ENCODE assay signal across 24 cellular contexts in the genomic region with DNA sequence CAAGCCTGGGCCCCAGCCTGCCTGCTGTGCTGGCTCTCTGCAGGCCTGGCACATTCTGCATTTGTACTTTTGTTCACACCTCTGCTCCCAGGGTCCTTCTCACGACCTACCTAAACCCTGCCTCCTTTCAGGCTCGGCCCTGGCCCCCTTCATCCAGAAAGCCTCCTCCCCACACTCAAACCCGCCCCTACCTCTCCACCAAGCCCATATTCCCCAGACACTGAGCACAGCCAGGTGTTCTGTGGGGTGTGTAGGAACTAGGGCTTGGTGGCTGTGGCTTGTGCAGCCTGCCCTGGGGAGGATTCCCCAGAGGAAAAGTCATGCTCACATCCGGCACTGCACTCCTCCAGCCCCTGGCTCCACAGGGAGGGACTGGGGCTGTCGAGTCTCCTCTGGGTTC. TPM values are rescaled to one million over a fixed set of nuclear protein-coding genes. Genes with fewer than 3 reads are reported as not detected.
DNase-seq lines count a peak whose midpoint lies in the region; ATAC-seq, FAIRE-seq and TF ChIP-seq lines count a peak whose summit lies in the region.
"Had no signal": no experiment of that assay in that cellular context is flagged by ENCODE, and none has a peak within 500 bp of the region (broad histone marks: within the 10 kb centered on the region; RNA-seq: fewer than 3 reads in every experiment).

No MANE protein-coding gene starts in this region.

- H2AFZ ChIP-seq in H9 (ENCODE audit: low read length) (no peak overlapping the region), HepG2 (ENCODE audit: low read length) (no peak overlapping the region)
- H2AFZ ChIP-seq: PC-9 had no signal

- intact Hi-C loops in HepG2 (cut with micrococcal nuclease; ENCODE audit: unreplicated experiment) = no loop called here
- intact Hi-C loops in CD14-positive monocyte (cut with micrococcal nuclease) = no loop called here
- intact Hi-C loops in activated CD4-positive, alpha-beta T cell treated with anti-CD3 and anti-CD28 coated beads for 36 hours (cut with DNase I, micrococcal nuclease) = no loop called here

- H3K9me3 Mint-ChIP-seq in H9 = no peaks in the 10 kb centered on the region
- peaks cover 0 to 3% (median 0%) of the 10 kb centered on the region in 7 donors for H3K9me3 Mint-ChIP-seq in CD14-positive monocyte
- H3K9me3 Mint-ChIP-seq in activated CD4-positive, alpha-beta T cell treated with anti-CD3 and anti-CD28 coated beads for 36 hours (ENCODE audit: low read depth) = no peaks in the 10 kb centered on the region
- H3K9me3 Mint-ChIP-seq: central memory CD8-positive, alpha-beta T cell had no signal

- H4K91ac ChIP-seq in H9 (ENCODE audit: insufficient read length, low read depth, low read length) = no peak overlapping the region

- no peak overlapping the region for H2BK20ac ChIP-seq in H9 (ENCODE audit: low read depth, low read length, poor library complexity, severe bottlenecking)

- peaks cover 9% of the 10 kb centered on the region for H3K27me3 Mint-ChIP-seq in H9 (ENCODE audit: low read depth)
- peaks cover 2 to 6% (median 5%) of the 10 kb centered on the region in 3 donors for H3K27me3 Mint-ChIP-seq in CD14-positive monocyte (ENCODE audit: low read depth in 3 of 3)
- H3K27me3 Mint-ChIP-seq in activated CD4-positive, alpha-beta T cell treated with anti-CD3 and anti-CD28 coated beads for 36 hours = peaks cover 2% of the 10 kb centered on the region

- H3K56ac ChIP-seq in H9 (ENCODE audit: insufficient read length, low read depth, low read length) = no peak overlapping the region

- H3K4me2 ChIP-seq in BLaER1 treated with 17β-estradiol and CSF1 and Interleukin-3, amounts not matched to agents 10 nM and 100 nM = peak overlapping the region; percentile 29 to 89 (median 78); a peak in 20 of 22 replicates
- H3K4me2 ChIP-seq in H9 (ENCODE audit: insufficient read depth, insufficient read length, low read length) (no peak overlapping the region), HepG2 (ENCODE audit: low read depth, low read length) (peak overlapping the region; percentile 35)
- H3K4me2 ChIP-seq: PC-9 had no signal

- H2BK5ac ChIP-seq in H9 (ENCODE audit: insufficient read length, low read length) = no peak overlapping the region

- H3K4me1 Mint-ChIP-seq in H9 (peaks cover 44 to 46% of the 10 kb centered on the region in 2 experiments), CD14-positive monocyte (no peaks in the 10 kb centered on the region)
- no peaks in the 10 kb centered on the region for H3K4me1 Mint-ChIP-seq in activated CD4-positive, alpha-beta T cell treated with anti-CD3 and anti-CD28 coated beads for 36 hours
- H3K4me1 Mint-ChIP-seq: activated CD8-positive, alpha-beta memory T cell treated with anti-CD3 and anti-CD28 coated beads, Interleukin-2, amount 10 ng/mL, durations not matched to agents 7 days and 5 days; central memory CD8-positive, alpha-beta T cell had no signal

- 0 out of 22 replicates have a peak overlapping the region, but pooled peaks of 2 of the 11 experiments have one; percentile 2 to 24 for H3K9ac ChIP-seq in BLaER1 treated with 17β-estradiol and CSF1 and Interleukin-3, amounts not matched to agents 10 nM and 100 nM
- H3K9ac ChIP-seq in H9 (ENCODE audit: extremely low read depth, insufficient read length, low read length) (no peak overlapping the region), HepG2 (ENCODE audit: insufficient read depth, low read depth, low read length) (no peak overlapping the region)

- no peaks in the 10 kb centered on the region for H3K9me3 ChIP-seq in BLaER1 treated with 17β-estradiol and CSF1 and Interleukin-3, amounts not matched to agents 10 nM and 100 nM (replicated peaks in 1 of 11)
- H3K9me3 ChIP-seq in H9 (ENCODE audit: control insufficient read depth, low read depth, low read length) (no peaks in the 10 kb centered on the region), SJCRH30 (replicated peaks) (no peaks in the 10 kb centered on the region), HepG2 (ENCODE audit: low read length) (no peaks in the 10 kb centered on the region)
- H3K9me3 ChIP-seq: heart right ventricle had no signal

- WGBS in H9 (ENCODE audit: extremely low coverage, insufficient read length, low lambda C conversion rate) = no CpG with 5 or more reads among the region's 5 CpGs
- 41% methylated on average over 4 of the region's 5 CpGs for WGBS in HepG2 (ENCODE audit: low lambda C conversion rate)

- peaks cover 15 to 58% (median 49%) of the 10 kb centered on the region in 11 experiments for H3K27me3 ChIP-seq in BLaER1 treated with 17β-estradiol and CSF1 and Interleukin-3, amounts not matched to agents 10 nM and 100 nM
- H3K27me3 ChIP-seq in H9 (ENCODE audit: insufficient read depth, low read length) (no peaks in the 10 kb centered on the region), SJCRH30 (no peaks in the 10 kb centered on the region), HepG2 (ENCODE audit: control insufficient read depth in 1 of 2, insufficient read depth in 2 of 2, low read length in 2 of 2) (peaks cover 0 to 2% of the 10 kb centered on the region in 2 experiments; a peak in 3 of 5 replicates)
- H3K27me3 ChIP-seq: heart right ventricle had no signal

- POLR2A ChIA-PET in HepG2 (lab: Yijun Ruan, JAX) = no interaction called here
- POLR2A ChIA-PET in activated CD4-positive, alpha-beta T cell treated with anti-CD3 and anti-CD28 coated beads for 36 hours (lab: Charles Lee) = no interaction called here

- no peak for TF ChIP-seq POLR2A in HepG2 (IDR thresholded peaks at IDR 0.05; ENCODE audit: insufficient read depth in 1 of 2, low read depth in 2 of 2, low read length in 2 of 2)

- H3K36me3 Mint-ChIP-seq in H9 (ENCODE audit: insufficient read depth in 1 of 3, low read depth in 3 of 3) (no peaks in the 10 kb centered on the region), CD14-positive monocyte (no peaks in the 10 kb centered on the region)
- H3K36me3 Mint-ChIP-seq in activated CD4-positive, alpha-beta T cell treated with anti-CD3 and anti-CD28 coated beads for 36 hours (ENCODE audit: low read depth) = no peaks in the 10 kb centered on the region
- H3K36me3 Mint-ChIP-seq: activated CD8-positive, alpha-beta memory T cell treated with anti-CD3 and anti-CD28 coated beads, Interleukin-2, amount 10 ng/mL, durations not matched to agents 7 days and 5 days had no signal

- peak overlapping the region; percentile 50; the same call in 1 of the 2 replicates for H3K14ac ChIP-seq in H9 (ENCODE audit: insufficient read depth, low read length)

- H3K4me3 Mint-ChIP-seq in H9 = no peak overlapping the region
- H3K4me3 Mint-ChIP-seq in CD14-positive monocyte = no peak overlapping the region
- H3K4me3 Mint-ChIP-seq in activated CD4-positive, alpha-beta T cell treated with anti-CD3 and anti-CD28 coated beads for 36 hours = no peak overlapping the region
- H3K4me3 Mint-ChIP-seq: activated CD8-positive, alpha-beta memory T cell treated with anti-CD3 and anti-CD28 coated beads, Interleukin-2, amount 10 ng/mL, durations not matched to agents 7 days and 5 days; central memory CD8-positive, alpha-beta T cell had no signal

- no peaks in the 10 kb centered on the region for H3K36me3 ChIP-seq in BLaER1 treated with 17β-estradiol and CSF1 and Interleukin-3, amounts not matched to agents 10 nM and 100 nM
- H3K36me3 ChIP-seq in SJCRH30 (no peaks in the 10 kb centered on the region), HepG2 (replicated peaks in 1 of 2; ENCODE audit: control insufficient read depth in 1 of 2, insufficient read depth in 2 of 2, low read length in 2 of 2) (no peaks in the 10 kb centered on the region)
- H3K36me3 ChIP-seq: heart right ventricle had no signal

- H2BK120ac ChIP-seq in H9 (ENCODE audit: low read depth, low read length, poor library complexity, severe bottlenecking) = no peak overlapping the region

- no peaks in the 10 kb centered on the region for H3K79me1 ChIP-seq in H9 (ENCODE audit: insufficient read depth, low read depth, low read length, poor library complexity, severe bottlenecking)

- no peaks in the 10 kb centered on the region for H3K23me2 ChIP-seq in H9 (ENCODE audit: insufficient read length, low read depth, low read length, poor library complexity, severe bottlenecking)

- no peak overlapping the region for H3T11ph ChIP-seq in H9 (ENCODE audit: low read length)

- no peak overlapping the region for H2AK5ac ChIP-seq in H9 (ENCODE audit: insufficient read length, low read length)

- TF ChIP-seq CTCF in H9 (conservative IDR thresholded peaks at IDR 0.05) (no peak), HepG2 (CRISPR knock-in tag; IDR thresholded peaks at IDR 0.05) (no peak), CD14-positive monocyte (IDR thresholded peaks at IDR 0.05) (no peak)

- no peak overlapping the region for H3K4me3 ChIP-seq in BLaER1 treated with 17β-estradiol and CSF1 and Interleukin-3, amounts not matched to agents 10 nM and 100 nM
- H3K4me3 ChIP-seq in SJCRH30 (no peak overlapping the region), HepG2 (replicated peaks in 1 of 3; ENCODE audit: insufficient read depth in 1 of 3, low read depth in 2 of 3, low read length in 3 of 3) (no peak overlapping the region)
- H3K4me3 ChIP-seq: heart right ventricle, lung, PC-9, SK-N-MC had no signal

- H3K79me2 ChIP-seq in H9 (ENCODE audit: insufficient read depth, low read length) (no peaks in the 10 kb centered on the region), HepG2 (ENCODE audit: insufficient read depth, low read length) (no peaks in the 10 kb centered on the region)

- in situ Hi-C loops in HepG2 (cut with HindIII; ENCODE audit: extremely low pct_ligation_motif_present, low pct_unique_long_range_greater_than_20kb) = no loop called here

- BruUV-seq in HepG2 (replicated peaks; lab: Mats Ljungman, UMichigan) = no TSS peak

- peaks cover 5 to 23% (median 20%) of the 10 kb centered on the region in 10 experiments for H3K4me1 ChIP-seq in BLaER1 treated with 17β-estradiol and CSF1 and Interleukin-3, amounts not matched to agents 10 nM and 100 nM
- peaks cover 13% of the 10 kb centered on the region; the same call in 1 of the 2 replicates for H3K4me1 ChIP-seq in H9 (ENCODE audit: insufficient read depth, low read length)
- H3K4me1 ChIP-seq in SJCRH30 = peaks cover 18% of the 10 kb centered on the region
- peaks cover 43% of the 10 kb centered on the region for H3K4me1 ChIP-seq in HepG2 (ENCODE audit: insufficient read depth, low read length)
- H3K4me1 ChIP-seq: heart right ventricle had no signal

- H4K20me1 ChIP-seq in BLaER1 treated with 17β-estradiol and CSF1 and Interleukin-3, amounts not matched to agents 10 nM and 100 nM = peaks cover 0 to 14% (median 3%) of the 10 kb centered on the region in 11 experiments; a peak in 7 of 22 replicates
- H4K20me1 ChIP-seq in H9 (ENCODE audit: control insufficient read depth, insufficient read depth, insufficient read length) = no peaks in the 10 kb centered on the region
- no peaks in the 10 kb centered on the region for H4K20me1 ChIP-seq in HepG2 (ENCODE audit: insufficient read depth, low read length)

- peak; percentile 75 for ATAC-seq in HepG2
- no peak for ATAC-seq in HG02870 (IDR thresholded peaks at IDR 0.05; ENCODE audit: unreplicated experiment)
- no peak for ATAC-seq in activated CD4-positive, alpha-beta T cell treated with anti-CD3 and anti-CD28 coated beads for 36 hours
- ATAC-seq: activated CD8-positive, alpha-beta memory T cell treated with anti-CD3 and anti-CD28 coated beads, Interleukin-2, amount 10 ng/mL, durations not matched to agents 7 days and 5 days had no signal

- H3K23ac ChIP-seq in H9 (ENCODE audit: insufficient read length, low read depth, low read length) = no peak overlapping the region

- H3K4ac ChIP-seq in H9 (ENCODE audit: low read depth, low read length) = no peak overlapping the region

- no peak overlapping the region for H3K18ac ChIP-seq in H9 (ENCODE audit: insufficient read length, low read depth, low read length)

- H2BK12ac ChIP-seq in H9 (ENCODE audit: insufficient read length, low read depth, low read length) = peak overlapping the region; percentile 80

- no peak for FAIRE-seq in HepG2 (lab: Jason Lieb, UNC)

- DNase-seq in H9 (no peak), SJCRH30 (peak; percentile 47 to 58), HepG2 (ENCODE audit: low spot score) (no peak), CD14-positive monocyte (ENCODE audit: low spot score) (no peak), NOMO-1 treated with DMSO at 0.1 percent for 48 hours (lab: John Stamatoyannopoulos, UW; ENCODE audit: unreplicated experiment) (no peak)
- no peak for DNase-seq in activated CD4-positive, alpha-beta T cell treated with anti-CD3 and anti-CD28 coated beads for 36 hours
- DNase-seq: activated CD8-positive, alpha-beta memory T cell treated with anti-CD3 and anti-CD28 coated beads, Interleukin-2, amount 10 ng/mL, durations not matched to agents 7 days and 5 days; activated gamma-delta T cell treated with Interleukin-2 at 50 U/mL for 16 hours; amygdala; COR-L47; effector CD8-positive, alpha-beta T cell; heart right ventricle; KG1; NCI-H1092 treated with DMSO at 0.1 percent for 48 hours; NCI-H2107; PC-9 had no signal

- TF ChIP-seq EP300 in HepG2 (IDR thresholded peaks at IDR 0.05; ENCODE audit: low read depth in 2 of 2, low read length in 2 of 2) = no peak
- no peak for TF ChIP-seq EP300 in HepG2 (CRISPR knock-in tag; IDR thresholded peaks at IDR 0.05; ENCODE audit: borderline replicate concordance)

- no peak overlapping the region for H4K8ac ChIP-seq in H9 (replicated peaks; ENCODE audit: insufficient read length, low read depth, low read length)

- TF ChIP-seq RAD21 in HepG2 (CRISPR knock-in tag; IDR thresholded peaks at IDR 0.05) = no peak

- peak overlapping the region in 1 of 3 experiments; percentile 34; a peak in 1 of 7 replicates for H3K27ac Mint-ChIP-seq in H9
- no peak overlapping the region for H3K27ac Mint-ChIP-seq in CD14-positive monocyte
- H3K27ac Mint-ChIP-seq in activated CD4-positive, alpha-beta T cell treated with anti-CD3 and anti-CD28 coated beads for 36 hours = no peak overlapping the region
- H3K27ac Mint-ChIP-seq: activated CD8-positive, alpha-beta memory T cell treated with anti-CD3 and anti-CD28 coated beads, Interleukin-2, amount 10 ng/mL, durations not matched to agents 7 days and 5 days had no signal

- H3K27ac ChIP-seq in BLaER1 treated with 17β-estradiol and CSF1 and Interleukin-3, amounts not matched to agents 10 nM and 100 nM = no peak overlapping the region
- H3K27ac ChIP-seq in H9 (ENCODE audit: insufficient read length, low read depth, low read length) = no peak overlapping the region
- no peak overlapping the region for H3K27ac ChIP-seq in SJCRH30
- H3K27ac ChIP-seq in HepG2 (ENCODE audit: extremely low read length, insufficient read depth, low read length) = no peak overlapping the region
- H3K27ac ChIP-seq: heart right ventricle, PC-9, SK-N-MC had no signal

- no peak overlapping the region for H2BK15ac ChIP-seq in H9 (ENCODE audit: low read depth, low read length)

- CTCF ChIA-PET in HepG2 (lab: Yijun Ruan, JAX; ENCODE audit: low intra/inter-chr PET ratio, low total read pairs) = no interaction called here
- CTCF ChIA-PET in activated CD4-positive, alpha-beta T cell treated with anti-CD3 and anti-CD28 coated beads for 36 hours (lab: Charles Lee) = no interaction called here

- no peak overlapping the region for H4K5ac ChIP-seq in H9 (ENCODE audit: insufficient read length, low read depth, low read length)

RNA-seq across cellular contexts. Expression of gene MIXL1, which starts 8.2 kb away (rescaled TPM):
- total RNA-seq in H9 (2021) (4.7 and 4.9 TPM in 2 replicates), HepG2 (2016; rRNA removed; fragmentation: Illumina TruSeq; extraction: Trizol) (7.6 and 8.6 TPM in 2 replicates)
- not detected in 2 replicates for total RNA-seq in SJCRH30 (2014; rRNA removed; shearing (Covaris generic))
- total RNA-seq in HepG2 (2016; cell fraction: cytosol; rRNA removed; fragmentation: Illumina TruSeq; extraction: Trizol; ENCODE audit: low read depth) = 2.6 and 2.8 TPM in 2 replicates
- 8.2 and 9.4 TPM in 2 replicates for total RNA-seq in HepG2 (2016; cell fraction: insoluble cytoplasmic fraction; rRNA removed; fragmentation: Illumina TruSeq; extraction: Trizol)
- total RNA-seq in HepG2 (2016; cell fraction: membrane; rRNA removed; fragmentation: Illumina TruSeq; extraction: Trizol) = 9.0 and 9.1 TPM in 2 replicates
- total RNA-seq in HepG2 (2016; cell fraction: nucleus; rRNA removed; fragmentation: Illumina TruSeq; extraction: Trizol) = 3.9 and 5.5 TPM in 2 replicates
- polyA plus RNA-seq in HepG2 (2011; rRNA removed) (12.5 and 18.5 TPM in 2 replicates), CD14-positive monocyte (not detected)
- polyA plus RNA-seq in HepG2 (2011; cell fraction: cytosol; rRNA removed) = 13.8 and 17.1 TPM in 2 replicates
- 2.2 and 4.1 TPM in 2 replicates for polyA plus RNA-seq in HepG2 (2011; cell fraction: nucleus; rRNA removed)
- polyA plus RNA-seq in HepG2 (2012) = 5.2 and 28.7 TPM in 2 replicates
- 8.5 and 8.8 TPM in 2 replicates for polyA plus RNA-seq in HepG2 (2016; cell fraction: cytosol; fragmentation: Illumina TruSeq; extraction: Trizol; ENCODE audit: low read depth)
- polyA plus RNA-seq in HepG2 (2016; cell fraction: insoluble cytoplasmic fraction; fragmentation: Illumina TruSeq; extraction: Trizol; ENCODE audit: low read depth) = 33.2 and 42.8 TPM in 2 replicates
- polyA plus RNA-seq in HepG2 (2016; cell fraction: membrane; fragmentation: Illumina TruSeq; extraction: Trizol; ENCODE audit: low read depth) = 21.0 and 21.4 TPM in 2 replicates
- 17.4 and 21.8 TPM in 2 replicates for polyA plus RNA-seq in HepG2 (2016; cell fraction: nucleus; fragmentation: Illumina TruSeq; extraction: Trizol; ENCODE audit: insufficient read depth, low read depth)
- polyA minus RNA-seq in HepG2 (2011; rRNA and poly(A)+ RNA removed; ENCODE audit: low replicate concordance) = 29.1 TPM in 1 of 2 replicates, not detected in the other
- polyA minus RNA-seq in HepG2 (2011; cell fraction: cytosol; rRNA and poly(A)+ RNA removed) = 8.1 and 8.9 TPM in 2 replicates
- 4.1 and 5.3 TPM in 2 replicates for polyA minus RNA-seq in HepG2 (2011; cell fraction: nucleus; rRNA and poly(A)+ RNA removed)
- total RNA-seq in activated CD4-positive, alpha-beta T cell treated with anti-CD3 and anti-CD28 coated beads for 36 hours = not detected
- total RNA-seq: activated CD8-positive, alpha-beta memory T cell treated with anti-CD3 and anti-CD28 coated beads, Interleukin-2, amount 10 ng/mL, durations not matched to agents 7 days and 5 days; G401; PC-9; skeletal muscle tissue; urinary bladder had no signal

RNA-seq across cellular contexts. Expression of gene ACBD3, which starts 28.7 kb away (rescaled TPM):
- total RNA-seq in H9 (2021) (30.6 and 30.8 TPM in 2 replicates), HepG2 (2016; rRNA removed; fragmentation: Illumina TruSeq; extraction: Trizol) (39.3 and 59.0 TPM in 2 replicates)
- 41.6 and 48.8 TPM in 2 replicates for total RNA-seq in SJCRH30 (2014; rRNA removed; shearing (Covaris generic))
- 2.3 and 3.6 TPM in 2 replicates for total RNA-seq in HepG2 (2016; cell fraction: cytosol; rRNA removed; fragmentation: Illumina TruSeq; extraction: Trizol; ENCODE audit: low read depth)
- 39.7 and 56.7 TPM in 2 replicates for total RNA-seq in HepG2 (2016; cell fraction: insoluble cytoplasmic fraction; rRNA removed; fragmentation: Illumina TruSeq; extraction: Trizol)
- total RNA-seq in HepG2 (2016; cell fraction: membrane; rRNA removed; fragmentation: Illumina TruSeq; extraction: Trizol) = 10.1 and 13.7 TPM in 2 replicates
- 22.6 and 23.2 TPM in 2 replicates for total RNA-seq in HepG2 (2016; cell fraction: nucleus; rRNA removed; fragmentation: Illumina TruSeq; extraction: Trizol)
- polyA plus RNA-seq in HepG2 (2011; rRNA removed) (19.4 and 24.3 TPM in 2 replicates), CD14-positive monocyte (10 to 100 TPM; 11.4 to 16.3 TPM)
- 12.3 and 17.8 TPM in 2 replicates for polyA plus RNA-seq in HepG2 (2011; cell fraction: cytosol; rRNA removed)
- 8.4 and 8.6 TPM in 2 replicates for polyA plus RNA-seq in HepG2 (2011; cell fraction: nucleus; rRNA removed)
- polyA plus RNA-seq in HepG2 (2012) = 17.3 and 26.9 TPM in 2 replicates
- 1.1 and 1.2 TPM in 2 replicates for polyA plus RNA-seq in HepG2 (2016; cell fraction: cytosol; fragmentation: Illumina TruSeq; extraction: Trizol; ENCODE audit: low read depth)
- polyA plus RNA-seq in HepG2 (2016; cell fraction: insoluble cytoplasmic fraction; fragmentation: Illumina TruSeq; extraction: Trizol; ENCODE audit: low read depth) = 54.1 and 54.3 TPM in 2 replicates
- polyA plus RNA-seq in HepG2 (2016; cell fraction: membrane; fragmentation: Illumina TruSeq; extraction: Trizol; ENCODE audit: low read depth) = 4.5 and 5.6 TPM in 2 replicates
- 27.5 and 28.4 TPM in 2 replicates for polyA plus RNA-seq in HepG2 (2016; cell fraction: nucleus; fragmentation: Illumina TruSeq; extraction: Trizol; ENCODE audit: insufficient read depth, low read depth)
- 11.0 and 11.5 TPM in 2 replicates for polyA minus RNA-seq in HepG2 (2011; rRNA and poly(A)+ RNA removed; ENCODE audit: low replicate concordance)
- 28.0 and 28.4 TPM in 2 replicates for polyA minus RNA-seq in HepG2 (2011; cell fraction: cytosol; rRNA and poly(A)+ RNA removed)
- polyA minus RNA-seq in HepG2 (2011; cell fraction: nucleus; rRNA and poly(A)+ RNA removed) = 17.9 and 19.4 TPM in 2 replicates
- 10 to 100 TPM; 17.0 to 20.2 TPM for total RNA-seq in activated CD4-positive, alpha-beta T cell treated with anti-CD3 and anti-CD28 coated beads for 36 hours

Comparison
In these comparisons a context has a peak if more than half of its experiments do, and no peak if none do; other contexts are left out.
1. DNase-seq: peak in SJCRH30 (2 of 2); none in H9 (single experiment), HepG2 (single experiment), CD14-positive monocyte (single experiment), activated CD4-positive, alpha-beta T cell treated with anti-CD3 and anti-CD28 coated beads for 36 hours (single experiment) and NOMO-1 treated with DMSO at 0.1 percent for 48 hours (single experiment).